Comparison of ENCODE assay signal across 24 cellular contexts in genomic region chrX:139191746-139192385, GRCh38.
"Had no signal": no experiment of that assay in that cellular context is flagged by ENCODE, and none has a peak within 500 bp of the region (broad histone marks: within the 10 kb centered on the region; RNA-seq: fewer than 3 reads in every experiment).

No MANE protein-coding gene starts in this region.

- H3K4me2 ChIP-seq: hepatocyte had no signal

- H3K79me2 ChIP-seq: hepatocyte had no signal

- DNase-seq: cerebellar nuclear complex; colonic mucosa; cortex of kidney; effector CD8-positive, alpha-beta T cell; effector memory CD8-positive, alpha-beta T cell; endodermal cell; erythroblast; esophagus squamous epithelium; foreskin fibroblast; foreskin melanocyte; heart left ventricle; hypothalamus; left cardiac atrium; left lung; left ventricle myocardium superior; lower lobe of right lung; mesenchymal stem cell; mucosa of descending colon had no signal

- H3K9me3 ChIP-seq: colonic mucosa, esophagus squamous epithelium, gastroesophageal sphincter, heart left ventricle, left lung, lower lobe of right lung, mucosa of descending colon had no signal

- H3K27me3 ChIP-seq: colonic mucosa, esophagus squamous epithelium, gastroesophageal sphincter had no signal

- H3K4me3 ChIP-seq: colonic mucosa, esophagus squamous epithelium, gastroesophageal sphincter, heart left ventricle, hepatocyte, left lung, lower lobe of right lung, mucosa of descending colon had no signal

- H3K4me1 Mint-ChIP-seq: mesothelial cell of epicardium had no signal

- H3K27ac ChIP-seq: colonic mucosa, epithelial cell of prostate, esophagus squamous epithelium, gastroesophageal sphincter, heart left ventricle, hepatocyte, left lung, lower lobe of right lung had no signal

- H3K4me1 ChIP-seq: colonic mucosa, left lung, lower lobe of right lung had no signal

- H3K27ac Mint-ChIP-seq: dendritic cell treated with granulocyte-macrophage colony-stimulating factor and Interleukin-4, amounts not matched to agents 40 ng/mL and 50 ng/mL, for 4 days; effector memory CD8-positive, alpha-beta T cell; endodermal cell; mesothelial cell of epicardium had no signal

- H3K9me3 Mint-ChIP-seq: dendritic cell treated with granulocyte-macrophage colony-stimulating factor and Interleukin-4, amounts not matched to agents 40 ng/mL and 50 ng/mL, for 4 days; effector memory CD8-positive, alpha-beta T cell; endodermal cell; mesothelial cell of epicardium had no signal

- ATAC-seq: effector memory CD8-positive, alpha-beta T cell; esophagus mucosa; gastroesophageal sphincter; heart left ventricle; left cardiac atrium; left lung; left ventricle myocardium superior; lower lobe of right lung; mucosa of descending colon had no signal

- H2AFZ ChIP-seq: hepatocyte had no signal

- H3K4me3 Mint-ChIP-seq: dendritic cell treated with granulocyte-macrophage colony-stimulating factor and Interleukin-4, amounts not matched to agents 40 ng/mL and 50 ng/mL, for 4 days; effector memory CD8-positive, alpha-beta T cell; endodermal cell; mesothelial cell of epicardium had no signal

- H3K36me3 ChIP-seq: colonic mucosa, esophagus squamous epithelium, gastroesophageal sphincter, heart left ventricle, left lung, lower lobe of right lung had no signal

- H3K36me3 Mint-ChIP-seq: mesothelial cell of epicardium had no signal
